ENCODE assay signal across 18 cellular contexts in the genomic region with DNA sequence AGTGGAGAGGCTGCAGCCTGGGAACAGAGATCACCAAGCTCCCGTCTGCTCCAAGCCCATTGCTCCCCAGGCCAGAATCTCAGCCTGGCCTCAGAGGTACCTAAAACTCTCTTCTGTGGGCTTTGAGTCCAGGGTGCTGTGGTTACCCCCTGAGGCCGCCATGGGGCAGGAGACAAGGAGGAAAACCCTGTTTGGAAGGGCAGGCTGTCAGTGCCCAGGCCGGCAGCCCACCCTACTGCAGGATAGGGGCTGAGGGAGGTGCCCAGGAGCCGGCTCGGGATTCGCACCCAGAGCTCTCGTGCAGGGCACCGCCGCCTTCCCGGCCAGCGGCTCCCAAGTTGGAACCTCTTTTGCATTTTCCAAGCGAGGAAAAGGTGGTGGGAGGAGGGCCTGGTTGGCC. TPM values are rescaled to one million over a fixed set of nuclear protein-coding genes. Genes with fewer than 3 reads are reported as not detected.
A peak's percentile ranks its signal among the peaks of the same experiment; 100 is the strongest.
DNase-seq lines count a peak whose midpoint lies in the region; ATAC-seq and TF ChIP-seq lines count a peak whose summit lies in the region.
"Had no signal": no experiment of that assay in that cellular context is flagged by ENCODE, and none has a peak within 500 bp of the region (broad histone marks: within the 10 kb centered on the region; RNA-seq: fewer than 3 reads in every experiment).

No MANE protein-coding gene starts in this region.

- H3K4me3 ChIP-seq in SK-N-SH (ENCODE audit: low read depth in 2 of 2, low read length in 1 of 2), result no peak overlapping the region
- no peak overlapping the region for H3K4me3 ChIP-seq in left ventricle myocardium inferior
- no peak overlapping the region for H3K4me3 ChIP-seq in mesenchymal stem cell (ENCODE audit: insufficient read depth in 1 of 2, low read depth in 1 of 2, low read length in 2 of 2)
- H3K4me3 ChIP-seq: A549 had no signal

- no peaks in the 10 kb centered on the region for H3K79me2 ChIP-seq in SK-N-SH (ENCODE audit: insufficient read depth)

- H3K9ac ChIP-seq in SK-N-SH, result no peak overlapping the region
- H3K9ac ChIP-seq in mesenchymal stem cell (ENCODE audit: low read length), result no peak overlapping the region

- TF ChIP-seq CTCF in SK-N-SH (IDR thresholded peaks at IDR 0.05) (no peak), left ventricle myocardium inferior (IDR thresholded peaks at IDR 0.05; ENCODE audit: borderline replicate concordance) (no peak), chondrocyte (IDR thresholded peaks at IDR 0.05) (no peak)

- no peaks in the 10 kb centered on the region for H3K36me3 ChIP-seq in SK-N-SH (replicated peaks in 1 of 2; ENCODE audit: control insufficient read depth in 1 of 2, insufficient read depth in 2 of 2, low read length in 1 of 2)
- no peaks in the 10 kb centered on the region for H3K36me3 ChIP-seq in left ventricle myocardium inferior
- no peaks in the 10 kb centered on the region for H3K36me3 ChIP-seq in mesenchymal stem cell (ENCODE audit: control insufficient read depth in 1 of 2, insufficient read depth in 2 of 2, low read depth in 1 of 2, low read length in 2 of 2)

- no peak for TF ChIP-seq RAD21 in SK-N-SH (IDR thresholded peaks at IDR 0.05; ENCODE audit: low read length)

- H2BK12ac ChIP-seq in mesenchymal stem cell (ENCODE audit: low read length in 2 of 2), result no peak overlapping the region

- no peak overlapping the region for H2BK120ac ChIP-seq in mesenchymal stem cell (ENCODE audit: low read depth, low read length)

- no peaks in the 10 kb centered on the region for H3K36me3 Mint-ChIP-seq in chondrocyte (ENCODE audit: low read depth)

- no peak overlapping the region for H3K27ac Mint-ChIP-seq in chondrocyte (ENCODE audit: unreplicated experiment)
- H3K27ac Mint-ChIP-seq: CD4-positive, alpha-beta T cell had no signal

- CTCF ChIA-PET in SK-N-SH (lab: Yijun Ruan, JAX), result interaction anchor here (0.7 to 7.8 kb wide), 4 partner anchors 32 to 217 kb away, joined by 3 to 60 read pairs (median 4); no protein-coding TSS in a partner anchor

- H3K4me1 Mint-ChIP-seq in chondrocyte (ENCODE audit: low read depth), result no peaks in the 10 kb centered on the region

- H2BK5ac ChIP-seq in mesenchymal stem cell (ENCODE audit: low read depth, low read length, poor library complexity, severe bottlenecking), result no peak overlapping the region

- no peak overlapping the region for H3K14ac ChIP-seq in mesenchymal stem cell (ENCODE audit: low read length in 2 of 2)

- no peaks in the 10 kb centered on the region for H3K79me1 ChIP-seq in mesenchymal stem cell (replicated peaks; ENCODE audit: low read length, poor library complexity, severe bottlenecking)

- H3K4me1 ChIP-seq in SK-N-SH (ENCODE audit: control insufficient read depth in 1 of 2, insufficient read depth in 2 of 2, low read depth in 1 of 2, low read length in 1 of 2) (no peaks in the 10 kb centered on the region), left ventricle myocardium inferior (no peaks in the 10 kb centered on the region), mesenchymal stem cell (ENCODE audit: control insufficient read depth, insufficient read depth, low read depth, low read length) (no peaks in the 10 kb centered on the region)
- H3K4me1 ChIP-seq: A549 had no signal

- peaks cover 33% of the 10 kb centered on the region for H3K27me3 Mint-ChIP-seq in chondrocyte (ENCODE audit: low read depth)

- POLR2A ChIA-PET in SK-N-SH (lab: Yijun Ruan, JAX), result no interaction called here

- H3K27ac ChIP-seq in SK-N-SH (ENCODE audit: low read depth in 2 of 2, low read length in 1 of 2), result no peak overlapping the region
- no peak overlapping the region for H3K27ac ChIP-seq in left ventricle myocardium inferior (replicated peaks)
- no peak overlapping the region for H3K27ac ChIP-seq in mesenchymal stem cell (ENCODE audit: low read length, poor library complexity, severe bottlenecking)
- H3K27ac ChIP-seq: 22Rv1, A549, C4-2B had no signal

- WGBS in SK-N-SH (ENCODE audit: low lambda C conversion rate), result 2% methylated on average over 11 of the region's 12 CpGs
- WGBS in mesenchymal stem cell, result 73% methylated on average over 11 of the region's 12 CpGs

- H3K9me2 ChIP-seq in SK-N-SH, result no peaks in the 10 kb centered on the region

- no peak overlapping the region for H2AK5ac ChIP-seq in mesenchymal stem cell (ENCODE audit: low read length, severe bottlenecking)

- H4K8ac ChIP-seq in mesenchymal stem cell (ENCODE audit: low read length), result no peak overlapping the region

- H2BK15ac ChIP-seq in mesenchymal stem cell (ENCODE audit: low read depth, poor library complexity, severe bottlenecking), result no peak overlapping the region

- no peak overlapping the region for H3K18ac ChIP-seq in mesenchymal stem cell (ENCODE audit: low read depth in 1 of 2, low read length in 2 of 2)

- no peak for DNase-seq in SK-N-SH
- DNase-seq in left ventricle myocardium superior, result peak; percentile 11
- DNase-seq in left ventricle myocardium inferior, result no peak
- peak; percentile 71 for DNase-seq in chondrocyte (ENCODE audit: low spot score)
- peak; percentile 44 for DNase-seq in posterior vena cava (ENCODE audit: low spot score)
- DNase-seq in mesenchymal stem cell, result no peak
- no peak for DNase-seq in activated T-cell treated with anti-CD3 and anti-CD28 coated beads, Interleukin-2, amount 50 U/mL, for 1 hour
- DNase-seq: AML-193; Caco-2; CD4-positive, alpha-beta T cell; H9 had no signal

- no peaks in the 10 kb centered on the region for H3K9me3 Mint-ChIP-seq in chondrocyte (ENCODE audit: low read depth)
- H3K9me3 Mint-ChIP-seq: CD4-positive, alpha-beta T cell; H9 had no signal

- no peak overlapping the region for H4K91ac ChIP-seq in mesenchymal stem cell (ENCODE audit: low read length)

- no peaks in the 10 kb centered on the region for H3F3A ChIP-seq in SK-N-SH (replicated peaks; ENCODE audit: insufficient read depth)

- H3K27me3 ChIP-seq in SK-N-SH (ENCODE audit: insufficient read depth), result peaks cover 98% of the 10 kb centered on the region
- H3K27me3 ChIP-seq in left ventricle myocardium inferior (ENCODE audit: low read depth), result peaks cover 95% of the 10 kb centered on the region
- peaks cover 54 to 82% of the 10 kb centered on the region in 2 experiments for H3K27me3 ChIP-seq in mesenchymal stem cell (ENCODE audit: control insufficient read depth in 1 of 2, insufficient read depth in 1 of 2, low read length in 2 of 2)

- H4K20me1 ChIP-seq in SK-N-SH (ENCODE audit: insufficient read depth), result peaks cover 15% of the 10 kb centered on the region; the same call in 1 of the 2 replicates

- no peak overlapping the region for H3K4me3 Mint-ChIP-seq in chondrocyte (ENCODE audit: unreplicated experiment)
- H3K4me3 Mint-ChIP-seq: CD4-positive, alpha-beta T cell; H9 had no signal

- H3K4me2 ChIP-seq in SK-N-SH, result no peak overlapping the region
- H3K4me2 ChIP-seq in mesenchymal stem cell (ENCODE audit: low read length, poor library complexity, severe bottlenecking), result no peak overlapping the region
- H3K4me2 ChIP-seq: A549 had no signal

- no peak for TF ChIP-seq EP300 in SK-N-SH (IDR thresholded peaks at IDR 0.05; ENCODE audit: borderline replicate concordance in 1 of 2, low read depth in 1 of 2, low read length in 1 of 2)

- ATAC-seq in SK-N-SH treated with all-trans-retinoic acid at 6 μM for 48 hours (peak; percentile 9; the same call in 2 of the 3 replicates), left ventricle myocardium superior (no peak)

- H3K23ac ChIP-seq in mesenchymal stem cell (ENCODE audit: low read length in 2 of 2), result no peak overlapping the region

- H2AFZ ChIP-seq in SK-N-SH (ENCODE audit: low read depth), result no peak overlapping the region
- no peak overlapping the region for H2AFZ ChIP-seq in mesenchymal stem cell (ENCODE audit: low read depth, low read length)

- H3K4ac ChIP-seq in mesenchymal stem cell (ENCODE audit: low read depth in 1 of 2, low read length in 2 of 2), result no peak overlapping the region

- H3K9me3 ChIP-seq in SK-N-SH, result no peaks in the 10 kb centered on the region
- no peaks in the 10 kb centered on the region for H3K9me3 ChIP-seq in left ventricle myocardium inferior (replicated peaks)
- no peaks in the 10 kb centered on the region for H3K9me3 ChIP-seq in mesenchymal stem cell (ENCODE audit: control insufficient read depth, low read length)
- H3K9me3 ChIP-seq: A549, Caco-2 had no signal

- intact Hi-C loops in left ventricle myocardium superior (cut with micrococcal nuclease), result no loop called here
- intact Hi-C loops in left ventricle myocardium inferior (cut with micrococcal nuclease), result no loop called here
- intact Hi-C loops in posterior vena cava (cut with DNase I), result no loop called here

TF ChIP-seq in SK-N-SH, 30 proteins besides CTCF, POLR2A, EP300 and RAD21:
- TF ChIP-seq TAF1 (IDR thresholded peaks at IDR 0.05; ENCODE audit: borderline replicate concordance, low read depth, low read length) (no peak), YY1 (IDR thresholded peaks at IDR 0.05; ENCODE audit: low read depth) (no peak), JUND (IDR thresholded peaks at IDR 0.05) (no peak)

RNA-seq across cellular contexts. Expression of gene UNCX, which starts 24.5 kb away (rescaled TPM):
- polyA plus RNA-seq in SK-N-SH (2012; rRNA removed), result not detected in 2 replicates
- not detected in 2 replicates for polyA plus RNA-seq in SK-N-SH (2012; cell fraction: cytosol; rRNA removed)
- polyA plus RNA-seq in SK-N-SH (2012; cell fraction: nucleus; rRNA removed), result not detected in 2 replicates
- total RNA-seq in left ventricle myocardium superior (not detected), left ventricle myocardium inferior (not detected), chondrocyte (not detected in 3 replicates), posterior vena cava (not detected)
- not detected for polyA plus RNA-seq in mesenchymal stem cell (2013, experiment 1 of 2)
- not detected for polyA plus RNA-seq in mesenchymal stem cell (2013, experiment 2 of 2)
- total RNA-seq: Caco-2; CD4-positive, alpha-beta T cell; H1; H9; HT-29 had no signal
- polyA plus RNA-seq: A549, BJ, H1 had no signal

Comparison
In these comparisons a context has a peak if more than half of its experiments do, and no peak if none do; other contexts are left out.
1. DNase-seq: peak in left ventricle myocardium superior (single experiment), chondrocyte (single experiment) and posterior vena cava (single experiment); none in SK-N-SH (single experiment), left ventricle myocardium inferior (single experiment), mesenchymal stem cell (single experiment) and activated T-cell treated with anti-CD3 and anti-CD28 coated beads, Interleukin-2, amount 50 U/mL, for 1 hour (single experiment).